In genomic region chr16:71564377-71564967, GRCh38 we compare ENCODE assay signal across 8 cellular contexts. TPM values are rescaled to one million over a fixed set of nuclear protein-coding genes. Genes with fewer than 3 reads are reported as not detected.
DNase-seq lines count a peak whose midpoint lies in the region; FAIRE-seq and TF ChIP-seq lines count a peak whose summit lies in the region.

No MANE protein-coding gene starts in this region.

- H3K4me1 ChIP-seq in H9 (ENCODE audit: insufficient read depth, low read length) (no peaks in the 10 kb centered on the region), esophagus (ENCODE audit: control insufficient read depth in 2 of 2, insufficient read depth in 2 of 2, low read length in 1 of 2) (peaks cover 0 to 3% of the 10 kb centered on the region in 2 donors), ovary (ENCODE audit: insufficient read depth) (peaks cover 5% of the 10 kb centered on the region)

- intact Hi-C loops in ovary (cut with DNase I): loop anchor here in 1 of 4 donors (1.0 kb wide), 1 partner anchor 12 kb away; no protein-coding TSS in a partner anchor

- H3K56ac ChIP-seq in H9 (ENCODE audit: insufficient read length, low read depth, low read length): no peak overlapping the region

- H3K9me3 ChIP-seq in H9 (ENCODE audit: control insufficient read depth, low read depth, low read length) (no peaks in the 10 kb centered on the region), esophagus (ENCODE audit: control insufficient read depth in 2 of 2, insufficient read depth in 1 of 2, low read depth in 1 of 2, low read length in 1 of 2) (no peaks in the 10 kb centered on the region), ovary (no peaks in the 10 kb centered on the region)

- H2BK15ac ChIP-seq in H9 (ENCODE audit: low read depth, low read length): no peak overlapping the region

- peak overlapping the region; percentile 85 to 87 for H3K4me3 Mint-ChIP-seq in H9

- no peak overlapping the region for H2BK120ac ChIP-seq in H9 (ENCODE audit: low read depth, low read length, poor library complexity, severe bottlenecking)

- CTCF ChIA-PET in RWPE1 (lab: Yijun Ruan, JAX): interaction anchor here (0.5 to 1.7 kb wide), 6 partner anchors 11 to 280 kb away, joined by 3 to 7 read pairs (median 3); no protein-coding TSS in a partner anchor

- H3K18ac ChIP-seq in H9 (ENCODE audit: insufficient read length, low read depth, low read length): peak overlapping the region; percentile 68

- H4K8ac ChIP-seq in H9 (replicated peaks; ENCODE audit: insufficient read length, low read depth, low read length): no peak overlapping the region

- no peak overlapping the region for H4K91ac ChIP-seq in H9 (ENCODE audit: insufficient read length, low read depth, low read length)

- TF ChIP-seq CTCF in H9 (conservative IDR thresholded peaks at IDR 0.05) (no peak), RWPE1 (conservative IDR thresholded peaks at IDR 0.05; ENCODE audit: low read depth) (no peak), ovary (IDR thresholded peaks at IDR 0.05) (no peak), GM13977 (IDR thresholded peaks at IDR 0.05; ENCODE audit: extremely low read depth, insufficient read depth, missing control alignments) (no peak)

- no peaks in the 10 kb centered on the region for H3K79me1 ChIP-seq in H9 (ENCODE audit: insufficient read depth, low read depth, low read length, poor library complexity, severe bottlenecking)

- no peak for TF ChIP-seq POLR2A in GM12892 (IDR thresholded peaks at IDR 0.05; ENCODE audit: low read depth, low read length)
- no peak for TF ChIP-seq POLR2A in ovary (IDR thresholded peaks at IDR 0.05)

- H3K27ac ChIP-seq in H9 (ENCODE audit: insufficient read length, low read depth, low read length): no peak overlapping the region
- peak overlapping the region; percentile 45 for H3K27ac ChIP-seq in RWPE1
- H3K27ac ChIP-seq in esophagus (ENCODE audit: low read depth in 2 of 2, low read length in 1 of 2): peak overlapping the region in 1 of 2 donors; percentile 79
- H3K27ac ChIP-seq in ovary: no peak overlapping the region

- no peak overlapping the region; the same call in 1 of the 2 replicates for H3K4ac ChIP-seq in H9 (ENCODE audit: low read depth, low read length)

- peak overlapping the region; percentile 54 for H4K5ac ChIP-seq in H9 (ENCODE audit: insufficient read length, low read depth, low read length)

- H3K27me3 ChIP-seq in H9 (ENCODE audit: insufficient read depth, low read length) (no peaks in the 10 kb centered on the region), esophagus (ENCODE audit: control insufficient read depth in 1 of 2, insufficient read depth in 2 of 2, low read length in 2 of 2) (no peaks in the 10 kb centered on the region), ovary (no peaks in the 10 kb centered on the region)

- H2BK5ac ChIP-seq in H9 (ENCODE audit: insufficient read length, low read length): no peak overlapping the region

- no peak for TF ChIP-seq EP300 in ovary (IDR thresholded peaks at IDR 0.05)

- H3K4me3 ChIP-seq in esophagus (ENCODE audit: low read depth in 1 of 2, low read length in 2 of 2) (peak overlapping the region; percentile 53 to 66), ovary (peak overlapping the region; percentile 36)

- POLR2A ChIA-PET in RWPE1 (lab: Yijun Ruan, JAX; ENCODE audit: low non-redundant PET): interaction anchor here (0.6 to 0.7 kb wide), 2 partner anchors 46 kb away, joined by 3 to 5 read pairs; no protein-coding TSS in a partner anchor

- no peak overlapping the region for H2AK5ac ChIP-seq in H9 (ENCODE audit: insufficient read length, low read length)

- H4K20me1 ChIP-seq in H9 (ENCODE audit: control insufficient read depth, insufficient read depth, insufficient read length): no peaks in the 10 kb centered on the region

- H2BK20ac ChIP-seq in H9 (ENCODE audit: low read depth, low read length, poor library complexity, severe bottlenecking): no peak overlapping the region

- H3K14ac ChIP-seq in H9 (ENCODE audit: insufficient read depth, low read length): no peak overlapping the region

- H3K9ac ChIP-seq in H9 (ENCODE audit: extremely low read depth, insufficient read length, low read length): peak overlapping the region; percentile 72

- FAIRE-seq in GM12892 (lab: Jason Lieb, UNC): peak; percentile 97

- no peak overlapping the region for H2BK12ac ChIP-seq in H9 (ENCODE audit: insufficient read length, low read depth, low read length)

- no CpG with 5 or more reads among the region's 19 CpGs for WGBS in H9 (ENCODE audit: extremely low coverage, insufficient read length, low lambda C conversion rate)
- 8 to 9% methylated on average over 19 of the region's 19 CpGs for WGBS in esophagus, 2 donors
- WGBS in ovary, 3 donors: 4 to 6% (median 5%) methylated on average over 19 of the region's 19 CpGs

- H3K4me1 Mint-ChIP-seq in H9: peaks cover 14 to 16% of the 10 kb centered on the region in 2 experiments

- no peak for DNase-seq in GM12892 (ENCODE audit: insufficient read length)
- DNase-seq in H9: no peak
- no peak for DNase-seq in RWPE1 (ENCODE audit: low spot score)
- peak in 2 of 5 donors; percentile 17 to 96 for DNase-seq in ovary
- DNase-seq in middle frontal gyrus (ENCODE audit: extremely low spot score, low spot score): no peak
- no peak for DNase-seq in GM13977 (ENCODE audit: low spot score)
- DNase-seq in NCI-H1930 (lab: John Stamatoyannopoulos, UW): no peak

- H3K36me3 ChIP-seq in esophagus (ENCODE audit: control insufficient read depth in 2 of 2, insufficient read depth in 2 of 2, low read length in 1 of 2) (no peaks in the 10 kb centered on the region), ovary (no peaks in the 10 kb centered on the region)

- H3K4me2 ChIP-seq in H9 (ENCODE audit: insufficient read depth, insufficient read length, low read length): peak overlapping the region; percentile 74

- H3T11ph ChIP-seq in H9 (ENCODE audit: low read length): no peak overlapping the region

- H3K79me2 ChIP-seq in H9 (ENCODE audit: insufficient read depth, low read length): no peaks in the 10 kb centered on the region

- peak overlapping the region; percentile 99 for H2AFZ ChIP-seq in H9 (ENCODE audit: low read length)

- in situ Hi-C loops in GM13977 (cut with MboI; ENCODE audit: low pct_unique_long_range_greater_than_20kb, low sequenced_read_pairs, unreplicated experiment): no loop called here

- peak overlapping the region; percentile 71 to 97 (median 81); a peak in 6 of 7 replicates for H3K27ac Mint-ChIP-seq in H9

- no peak overlapping the region for H3K23ac ChIP-seq in H9 (ENCODE audit: insufficient read length, low read depth, low read length)

- H3K36me3 Mint-ChIP-seq in H9 (ENCODE audit: insufficient read depth in 1 of 3, low read depth in 3 of 3): peaks cover 1 to 13% (median 11%) of the 10 kb centered on the region in 3 experiments; a peak in 3 of 7 replicates

- H3K23me2 ChIP-seq in H9 (ENCODE audit: insufficient read length, low read depth, low read length, poor library complexity, severe bottlenecking): peaks cover 5% of the 10 kb centered on the region

- peaks cover 2% of the 10 kb centered on the region for H3K27me3 Mint-ChIP-seq in H9 (ENCODE audit: low read depth)

- peaks cover 19% of the 10 kb centered on the region in 2 experiments for H3K9me3 Mint-ChIP-seq in H9

RNA-seq across cellular contexts. Expression of gene TAT, which starts 12.4 kb away (rescaled TPM):
- polyA plus RNA-seq in GM12892 (2012; ENCODE audit: missing spikeins): 0.11 TPM
- total RNA-seq in H9 (2021): 0.09 TPM in 1 of 2 replicates, not detected in the other
- not detected for polyA plus RNA-seq in esophagus
- total RNA-seq in ovary: 1 to 10 TPM in 1 of 7 donors, under 1 TPM in 3, not detected in 3; 0.20 to 1.3 (median 0.35) TPM
- polyA plus RNA-seq in ovary: under 1 TPM in 1 of 2 donors, not detected in 1; 0.02 TPM

RNA-seq across cellular contexts. Expression of gene CHST4, which starts 38.2 kb away (rescaled TPM):
- 0.19 TPM for polyA plus RNA-seq in GM12892 (2012; ENCODE audit: missing spikeins)
- total RNA-seq in H9 (2021) (5.9 and 6.8 TPM in 2 replicates), ovary (1 to 10 TPM in 1 of 7 donors, under 1 TPM in 3, not detected in 3; 0.20 to 4.0 (median 0.70) TPM)
- polyA plus RNA-seq in esophagus (under 1 TPM in 1 of 2 donors, not detected in 1; 0.01 TPM), ovary (under 1 TPM; 0.05 to 0.10 TPM)
